9 cellular contexts compared by ENCODE assay signal in the genomic region with DNA sequence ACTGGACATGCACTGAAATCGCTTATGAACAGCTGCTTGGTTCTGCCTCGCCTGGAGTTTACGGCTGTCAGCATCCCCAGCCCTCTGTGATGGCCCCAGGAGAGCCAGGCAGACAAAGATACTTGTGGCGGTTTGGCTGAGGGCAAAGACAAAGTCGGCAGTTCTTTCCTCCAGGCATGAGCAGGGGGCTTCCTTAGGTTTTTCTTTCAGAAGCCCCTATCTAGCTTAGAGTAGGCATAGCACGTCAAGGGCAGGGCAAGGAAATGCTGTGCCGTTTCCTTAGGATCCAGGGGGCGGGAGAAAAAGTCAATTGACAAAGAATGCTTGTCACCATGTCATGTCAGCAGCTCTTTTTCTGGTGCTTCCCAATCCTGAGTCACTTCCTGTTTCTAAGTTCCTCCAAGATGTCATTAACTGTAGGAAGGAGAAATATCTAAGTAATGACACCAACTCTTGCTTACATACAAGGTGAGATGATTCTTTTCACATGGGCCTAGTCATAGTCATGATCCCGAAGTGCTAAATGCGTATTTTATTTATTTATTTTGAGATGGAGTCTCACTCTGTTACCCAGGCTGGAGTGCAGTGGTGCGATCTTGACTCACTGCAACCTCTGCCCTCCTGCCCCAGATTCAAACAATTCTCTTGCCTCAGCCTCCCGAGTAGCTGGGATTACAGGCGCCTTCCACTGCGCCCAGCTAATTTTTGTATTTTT. TPM values are rescaled to one million over a fixed set of nuclear protein-coding genes. Genes with fewer than 3 reads are reported as not detected.
A peak's percentile ranks its signal among the peaks of the same experiment; 100 is the strongest.
DNase-seq lines count a peak whose midpoint lies in the region; ATAC-seq, FAIRE-seq and TF ChIP-seq lines count a peak whose summit lies in the region.
"Had no signal": no experiment of that assay in that cellular context is flagged by ENCODE, and none has a peak within 500 bp of the region (broad histone marks: within the 10 kb centered on the region; RNA-seq: fewer than 3 reads in every experiment).

No MANE protein-coding gene starts in this region.

- intact Hi-C loops in endothelial cell of umbilical vein (cut with micrococcal nuclease), result loop anchor here (2.0 kb wide), 1 partner anchor 34 kb away; no protein-coding TSS in a partner anchor

- DNase-seq in NOMO-1 treated with dmso at 0.1 percent for 144 hours (lab: John Stamatoyannopoulos, UW; ENCODE audit: unreplicated experiment), result peak; percentile 39
- DNase-seq in endothelial cell of umbilical vein (ENCODE audit: low read depth, low spot score), result peak; percentile 87
- DNase-seq in neural crest cell (ENCODE audit: low read depth, low spot score), result no peak
- no peak for DNase-seq in NCI-H526 (lab: John Stamatoyannopoulos, UW)
- DNase-seq in GM12892 (ENCODE audit: insufficient read length), result no peak

- dilution Hi-C loops in endothelial cell of umbilical vein (cut with MboI; ENCODE audit: extremely low pct_ligation_motif_present, low sequenced_read_pairs), result no loop called here

- H3K36me3 ChIP-seq in BLaER1 treated with 17β-estradiol and CSF1 and Interleukin-3, amounts not matched to agents 10 nM and 100 nM, result peaks cover 0 to 21% (median 7%) of the 10 kb centered on the region in 11 experiments; a peak in 9 of 22 replicates
- H3K36me3 ChIP-seq in endothelial cell of umbilical vein (ENCODE audit: control insufficient read depth in 2 of 2, extremely low read depth in 1 of 2, insufficient read depth in 2 of 2, low read length in 2 of 2), result no peaks in the 10 kb centered on the region

- H3K9me3 ChIP-seq in BLaER1 treated with 17β-estradiol and CSF1 and Interleukin-3, amounts not matched to agents 10 nM and 100 nM (replicated peaks in 1 of 11), result no peaks in the 10 kb centered on the region
- H3K9me3 ChIP-seq in endothelial cell of umbilical vein (replicated peaks; ENCODE audit: control insufficient read depth, insufficient read depth, low read length), result no peaks in the 10 kb centered on the region

- H3K9me1 ChIP-seq in endothelial cell of umbilical vein (replicated peaks; ENCODE audit: control insufficient read depth, extremely low read depth, insufficient read depth, low read length), result no peaks in the 10 kb centered on the region

- BruUV-seq in endothelial cell of umbilical vein (replicated peaks; lab: Mats Ljungman, UMichigan), result no TSS peak

- H3K27me3 ChIP-seq in BLaER1 treated with 17β-estradiol and CSF1 and Interleukin-3, amounts not matched to agents 10 nM and 100 nM, result no peaks in the 10 kb centered on the region
- H3K27me3 ChIP-seq in endothelial cell of umbilical vein (ENCODE audit: control insufficient read depth in 2 of 2, insufficient read depth in 2 of 2, low read length in 2 of 2), result no peaks in the 10 kb centered on the region

- no peaks in the 10 kb centered on the region for H3K9me3 Mint-ChIP-seq in neural crest cell

- peak overlapping the region; percentile 92 for H3K27ac Mint-ChIP-seq in neural crest cell (ENCODE audit: unreplicated experiment)

- POLR2A ChIA-PET in endothelial cell of umbilical vein (lab: Charles Lee), result interaction anchor here (0.8 to 0.9 kb wide), 2 partner anchors 26 to 37 kb away, joined by 3 read pairs; no protein-coding TSS in a partner anchor

- no peak for TF ChIP-seq CTCF in endothelial cell of umbilical vein (IDR thresholded peaks at IDR 0.05; ENCODE audit: extremely low read depth in 1 of 2, insufficient read depth in 1 of 2, low read depth in 1 of 2, low read length in 2 of 2)
- TF ChIP-seq CTCF in neural crest cell (conservative IDR thresholded peaks at IDR 0.05), result no peak

- H3K9ac ChIP-seq in BLaER1 treated with 17β-estradiol and CSF1 and Interleukin-3, amounts not matched to agents 10 nM and 100 nM, result peak overlapping the region; percentile 27 to 76 (median 68)
- peak overlapping the region; percentile 62 for H3K9ac ChIP-seq in endothelial cell of umbilical vein (replicated peaks; ENCODE audit: extremely low read depth, insufficient read depth, low read length)

- no peaks in the 10 kb centered on the region for H4K20me1 ChIP-seq in BLaER1 treated with 17β-estradiol and CSF1 and Interleukin-3, amounts not matched to agents 10 nM and 100 nM
- H4K20me1 ChIP-seq in endothelial cell of umbilical vein (replicated peaks; ENCODE audit: control insufficient read depth, extremely low read depth, insufficient read depth, low read length), result no peaks in the 10 kb centered on the region

- H3K27me3 Mint-ChIP-seq in neural crest cell (ENCODE audit: low read depth), result no peaks in the 10 kb centered on the region

- FAIRE-seq in endothelial cell of umbilical vein (lab: Jason Lieb, UNC) (peak; percentile 88), GM12892 (lab: Jason Lieb, UNC) (no peak)
- FAIRE-seq: GM18507 had no signal

- TF ChIP-seq POLR2A in endothelial cell of umbilical vein (IDR thresholded peaks at IDR 0.05; ENCODE audit: low read depth, low read length), result no peak
- TF ChIP-seq POLR2A in GM12892 (IDR thresholded peaks at IDR 0.05; ENCODE audit: low read depth, low read length), result no peak

- H3K4me2 ChIP-seq in BLaER1 treated with 17β-estradiol and CSF1 and Interleukin-3, amounts not matched to agents 10 nM and 100 nM, result peak overlapping the region; percentile 73 to 87 (median 82)
- H3K4me2 ChIP-seq in endothelial cell of umbilical vein (ENCODE audit: insufficient read depth, low read length), result peak overlapping the region; percentile 28

- ATAC-seq in GM18511 (IDR thresholded peaks at IDR 0.05; ENCODE audit: unreplicated experiment) (no peak), HG02798 (IDR thresholded peaks at IDR 0.05; ENCODE audit: poor library complexity, unreplicated experiment) (no peak)

- H3K36me3 Mint-ChIP-seq in neural crest cell (ENCODE audit: low read depth), result peaks cover 3% of the 10 kb centered on the region

- H3K4me3 ChIP-seq in BLaER1 treated with 17β-estradiol and CSF1 and Interleukin-3, amounts not matched to agents 10 nM and 100 nM, result peak overlapping the region in 8 of 10 experiments; percentile 4 to 50 (median 28); a peak in 10 of 20 replicates
- H3K4me3 ChIP-seq in endothelial cell of umbilical vein (replicated peaks in 1 of 3; ENCODE audit: insufficient read depth in 1 of 3, low read depth in 1 of 3, low read length in 3 of 3), result no peak overlapping the region

- H3K79me2 ChIP-seq in endothelial cell of umbilical vein (ENCODE audit: control insufficient read depth, insufficient read depth, low read length), result no peaks in the 10 kb centered on the region

- H3K4me1 Mint-ChIP-seq in neural crest cell, result peaks cover 36% of the 10 kb centered on the region

- peak overlapping the region; percentile 8 for H2AFZ ChIP-seq in endothelial cell of umbilical vein (ENCODE audit: low read depth, low read length)

- H3K4me1 ChIP-seq in BLaER1 treated with 17β-estradiol and CSF1 and Interleukin-3, amounts not matched to agents 10 nM and 100 nM, result peaks cover 29 to 51% (median 45%) of the 10 kb centered on the region in 10 experiments
- H3K4me1 ChIP-seq in endothelial cell of umbilical vein (ENCODE audit: control insufficient read depth, extremely low read depth, insufficient read depth, low read length), result peaks cover 22% of the 10 kb centered on the region

- CTCF ChIA-PET in endothelial cell of umbilical vein (lab: Charles Lee), result interaction anchor here (0.7 to 2.5 kb wide), 10 partner anchors 8 to 83 kb away, joined by 3 to 31 read pairs (median 4); no protein-coding TSS in a partner anchor

- H3K4me3 Mint-ChIP-seq in neural crest cell, result peak overlapping the region; percentile 25

- peak overlapping the region; percentile 35 to 88 (median 78); a peak in 21 of 22 replicates for H3K27ac ChIP-seq in BLaER1 treated with 17β-estradiol and CSF1 and Interleukin-3, amounts not matched to agents 10 nM and 100 nM
- peak overlapping the region; percentile 93 for H3K27ac ChIP-seq in endothelial cell of umbilical vein (ENCODE audit: insufficient read depth, low read depth, low read length)

TF ChIP-seq in endothelial cell of umbilical vein, 7 proteins besides CTCF, POLR2A, EP300 and RAD21 (continues in another document):
- peak; percentile 87 for TF ChIP-seq JUN (IDR thresholded peaks at IDR 0.05; ENCODE audit: borderline replicate concordance, insufficient read depth, insufficient read length, low read depth)
- TF ChIP-seq FOS (IDR thresholded peaks at IDR 0.05; ENCODE audit: borderline replicate concordance, insufficient read depth, low read length), result peak; percentile 67
- TF ChIP-seq POLR2AphosphoS5 (IDR thresholded peaks at IDR 0.05; ENCODE audit: insufficient read depth, low read depth, low read length), result peak; percentile 34

RNA-seq across cellular contexts. Expression of a gene that starts 35.2 kb away (rescaled TPM):
- total RNA-seq in endothelial cell of umbilical vein (35.9 and 39.7 TPM in 2 replicates), neural crest cell (143 and 145 TPM in 2 replicates)
- polyA plus RNA-seq in endothelial cell of umbilical vein, result 11.9 and 13.8 TPM in 2 replicates
- 19.5 and 21.0 TPM in 2 replicates for polyA plus RNA-seq in endothelial cell of umbilical vein (2011; cell fraction: cytosol; rRNA removed)
- 18.5 and 23.2 TPM in 2 replicates for polyA plus RNA-seq in endothelial cell of umbilical vein (2011; cell fraction: nucleus; rRNA removed)
- 20.9 and 22.8 TPM in 2 replicates for polyA plus RNA-seq in endothelial cell of umbilical vein (2012)
- 85.5 and 98.4 TPM in 2 replicates for polyA minus RNA-seq in endothelial cell of umbilical vein
- 6.5 TPM for polyA minus RNA-seq in endothelial cell of umbilical vein (2011; cell fraction: cytosol; rRNA and poly(A)+ RNA removed)
- 13.5 and 23.9 TPM in 2 replicates for polyA minus RNA-seq in endothelial cell of umbilical vein (2011; cell fraction: nucleus; rRNA and poly(A)+ RNA removed)
- polyA plus RNA-seq in GM12892 (2012; ENCODE audit: missing spikeins), result 1.8 TPM

RNA-seq across cellular contexts. Expression of a gene that starts 36.1 kb away (rescaled TPM):
- 0.51 and 0.71 TPM in 2 replicates for total RNA-seq in endothelial cell of umbilical vein
- polyA plus RNA-seq in endothelial cell of umbilical vein, result 0.78 and 1.1 TPM in 2 replicates
- polyA plus RNA-seq in endothelial cell of umbilical vein (2011; cell fraction: cytosol; rRNA removed), result 0.35 and 0.61 TPM in 2 replicates
- polyA plus RNA-seq in endothelial cell of umbilical vein (2011; cell fraction: nucleus; rRNA removed), result 2.9 and 3.8 TPM in 2 replicates
- polyA plus RNA-seq in endothelial cell of umbilical vein (2012), result 0.78 and 1.0 TPM in 2 replicates
- polyA minus RNA-seq in endothelial cell of umbilical vein, result 0.51 and 2.1 TPM in 2 replicates
- 0.72 TPM for polyA minus RNA-seq in endothelial cell of umbilical vein (2011; cell fraction: cytosol; rRNA and poly(A)+ RNA removed)
- 0.53 and 0.72 TPM in 2 replicates for polyA minus RNA-seq in endothelial cell of umbilical vein (2011; cell fraction: nucleus; rRNA and poly(A)+ RNA removed)
- 5.2 and 6.0 TPM in 2 replicates for total RNA-seq in neural crest cell
- polyA plus RNA-seq in GM12892 (2012; ENCODE audit: missing spikeins), result 0.13 TPM

RNA-seq across cellular contexts. Expression of a gene that starts 52.8 kb away (rescaled TPM):
- total RNA-seq in endothelial cell of umbilical vein, result not detected in 2 replicates
- not detected in 2 replicates for polyA plus RNA-seq in endothelial cell of umbilical vein
- polyA plus RNA-seq in endothelial cell of umbilical vein (2011; cell fraction: cytosol; rRNA removed), result not detected in 2 replicates
- polyA plus RNA-seq in endothelial cell of umbilical vein (2011; cell fraction: nucleus; rRNA removed), result not detected in 2 replicates
- polyA plus RNA-seq in endothelial cell of umbilical vein (2012), result not detected in 2 replicates
- not detected in 2 replicates for polyA minus RNA-seq in endothelial cell of umbilical vein
- not detected for polyA minus RNA-seq in endothelial cell of umbilical vein (2011; cell fraction: cytosol; rRNA and poly(A)+ RNA removed)
- not detected in 2 replicates for polyA minus RNA-seq in endothelial cell of umbilical vein (2011; cell fraction: nucleus; rRNA and poly(A)+ RNA removed)
- not detected in 2 replicates for total RNA-seq in neural crest cell
- polyA plus RNA-seq in GM12892 (2012; ENCODE audit: missing spikeins), result not detected

Comparison
In these comparisons a context has a peak if more than half of its experiments do, and no peak if none do; other contexts are left out.
1. H3K4me3 ChIP-seq: peak in BLaER1 treated with 17β-estradiol and CSF1 and Interleukin-3, amounts not matched to agents 10 nM and 100 nM (8 of 10); none in endothelial cell of umbilical vein (0 of 3).
2. DNase-seq: peak in NOMO-1 treated with dmso at 0.1 percent for 144 hours (single experiment) and endothelial cell of umbilical vein (single experiment); none in neural crest cell (single experiment), NCI-H526 (0 of 2) and GM12892 (single experiment).